14 cellular contexts compared by ENCODE assay signal in the genomic region with DNA sequence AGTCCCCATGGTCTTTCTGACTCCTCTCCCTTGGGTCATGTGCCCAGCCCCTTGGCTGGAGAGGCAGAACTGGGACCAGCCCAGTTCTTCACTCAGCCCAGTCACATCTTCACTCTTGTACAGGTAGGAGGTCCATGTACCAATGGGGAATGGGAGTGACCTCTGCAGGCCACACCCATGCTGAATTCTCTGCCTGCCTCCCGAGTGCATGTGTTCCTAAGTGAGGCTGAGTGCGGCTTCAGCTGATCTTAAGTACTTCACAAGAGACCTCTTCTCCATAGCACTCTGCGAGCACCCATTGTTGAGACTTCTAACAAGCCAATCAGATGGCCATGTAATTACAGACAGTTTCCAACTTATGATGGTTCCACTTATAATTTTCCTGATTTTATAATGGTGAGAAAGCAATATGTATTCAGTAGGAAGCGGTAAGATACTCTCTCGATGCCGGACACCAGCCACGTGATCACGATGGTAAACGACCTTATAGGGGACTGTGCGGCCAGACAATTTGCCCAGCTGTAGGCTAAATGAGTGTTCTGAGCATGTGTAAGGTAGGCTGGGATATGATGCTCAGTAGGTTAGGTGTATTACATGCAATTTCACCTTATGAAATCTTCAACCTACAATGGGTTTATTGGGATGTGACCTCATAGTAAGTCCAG.
DNase-seq lines count a peak whose midpoint lies in the region; ATAC-seq and TF ChIP-seq lines count a peak whose summit lies in the region.
"Had no signal": no experiment of that assay in that cellular context is flagged by ENCODE, and none has a peak within 500 bp of the region (broad histone marks: within the 10 kb centered on the region; RNA-seq: fewer than 3 reads in every experiment).

No MANE protein-coding gene starts in this region.

- peaks cover 78% of the 10 kb centered on the region for H3K4me1 Mint-ChIP-seq in CD8-positive, alpha-beta T cell (ENCODE audit: low read depth)
- H3K4me1 Mint-ChIP-seq in T-cell, result peaks cover 79 to 87% (median 83%) of the 10 kb centered on the region in 3 donors

- H3K4me1 ChIP-seq in BLaER1 (peaks cover 56% of the 10 kb centered on the region), lung (ENCODE audit: control insufficient read depth in 2 of 2, insufficient read depth in 2 of 2, low read length in 2 of 2) (peaks cover 3 to 20% of the 10 kb centered on the region in 2 donors)
- peaks cover 74% of the 10 kb centered on the region for H3K4me1 ChIP-seq in CD8-positive, alpha-beta T cell (ENCODE audit: insufficient read depth, low read length)

- 76 to 87% methylated on average over 10 of the region's 10 CpGs for WGBS in lung, 2 donors

- H3K4me3 ChIP-seq in BLaER1, result no peak overlapping the region
- H3K4me3 ChIP-seq in CD8-positive, alpha-beta T cell (ENCODE audit: low read depth, low read length), result no peak overlapping the region
- H3K4me3 ChIP-seq in lung, result no peak overlapping the region
- H3K4me3 ChIP-seq: MG63, tibial artery had no signal

- ATAC-seq in CD8-positive, alpha-beta T cell, result no peak
- ATAC-seq in T-cell (replicated peaks in 1 of 4) (no peak), lung (ENCODE audit: insufficient read depth, low FRiP score) (peak; percentile 15), GM18868 (IDR thresholded peaks at IDR 0.05; ENCODE audit: unreplicated experiment) (no peak), GM21529 (IDR thresholded peaks at IDR 0.05; ENCODE audit: unreplicated experiment) (no peak), left cardiac atrium (no peak)
- ATAC-seq: esophagus mucosa had no signal

- intact Hi-C loops in CD8-positive, alpha-beta T cell (cut with DNase I, micrococcal nuclease), result loop anchor here (1.0 to 5.0 kb wide), 2 partner anchors 50 to 91 kb away; no protein-coding TSS in a partner anchor
- intact Hi-C loops in left cardiac atrium (cut with DNase I), result loop anchor here in 1 of 2 donors (5.0 to 10.0 kb wide), 3 partner anchors 46 to 236 kb away; partner anchors contain the start of gene KLF13

- H4K20me1 ChIP-seq in BLaER1, result no peaks in the 10 kb centered on the region

- no peak overlapping the region for H3K4me3 Mint-ChIP-seq in CD8-positive, alpha-beta T cell
- peak overlapping the region in 2 of 3 donors; percentile 33 to 45 for H3K4me3 Mint-ChIP-seq in T-cell

- peak overlapping the region; percentile 90 for H3K4me2 ChIP-seq in BLaER1

- H3K9me3 ChIP-seq in BLaER1 (no peaks in the 10 kb centered on the region), lung (ENCODE audit: control insufficient read depth in 2 of 2, insufficient read depth in 1 of 2, low read length in 1 of 2) (no peaks in the 10 kb centered on the region)
- H3K9me3 ChIP-seq in CD8-positive, alpha-beta T cell (ENCODE audit: low read length), result no peaks in the 10 kb centered on the region
- H3K9me3 ChIP-seq: MG63, tibial artery had no signal

- no peaks in the 10 kb centered on the region for H3K27me3 Mint-ChIP-seq in CD8-positive, alpha-beta T cell (ENCODE audit: low read depth)
- no peaks in the 10 kb centered on the region for H3K27me3 Mint-ChIP-seq in T-cell

- DNase-seq in CD8-positive, alpha-beta T cell, result no peak
- no peak for DNase-seq in T-cell
- DNase-seq in lung (ENCODE audit: low spot score), result peak; percentile 83
- DNase-seq in SHP77 treated with DMSO at 0.1 percent for 48 hours (lab: John Stamatoyannopoulos, UW), result no peak
- no peak for DNase-seq in left cardiac atrium
- DNase-seq: cortex of kidney, glutamatergic neuron, MG63, tibial artery had no signal

- no peak for TF ChIP-seq CTCF in CD8-positive, alpha-beta T cell (IDR thresholded peaks at IDR 0.05)
- TF ChIP-seq CTCF in lung (IDR thresholded peaks at IDR 0.05; ENCODE audit: control extremely low read depth, extremely low read depth), result no peak

- H3K27ac ChIP-seq in BLaER1 (peak overlapping the region; percentile 67), lung (ENCODE audit: low read depth in 1 of 2, low read length in 1 of 2) (no peak overlapping the region)
- H3K27ac ChIP-seq in CD8-positive, alpha-beta T cell (ENCODE audit: low read depth, low read length), result peak overlapping the region; percentile 17
- H3K27ac ChIP-seq: C4-2B, tibial artery had no signal

- no peaks in the 10 kb centered on the region for H3K27me3 ChIP-seq in BLaER1
- H3K27me3 ChIP-seq in CD8-positive, alpha-beta T cell (ENCODE audit: insufficient read depth, low read length), result no peaks in the 10 kb centered on the region
- no peaks in the 10 kb centered on the region for H3K27me3 ChIP-seq in lung (ENCODE audit: control insufficient read depth, insufficient read depth)
- H3K27me3 ChIP-seq: MG63, tibial artery had no signal

- H3K36me3 ChIP-seq in BLaER1 (no peaks in the 10 kb centered on the region), lung (ENCODE audit: control insufficient read depth in 2 of 2, insufficient read depth in 2 of 2, low read length in 2 of 2) (no peaks in the 10 kb centered on the region)
- H3K36me3 ChIP-seq in CD8-positive, alpha-beta T cell (ENCODE audit: insufficient read depth, low read length), result no peaks in the 10 kb centered on the region
- H3K36me3 ChIP-seq: MG63, tibial artery had no signal

- no peaks in the 10 kb centered on the region for H3K9me3 Mint-ChIP-seq in CD8-positive, alpha-beta T cell
- H3K9me3 Mint-ChIP-seq in T-cell, result no peaks in the 10 kb centered on the region

- no peaks in the 10 kb centered on the region for H3K36me3 Mint-ChIP-seq in CD8-positive, alpha-beta T cell
- H3K36me3 Mint-ChIP-seq in T-cell, result no peaks in the 10 kb centered on the region

- POLR2A ChIA-PET in CD8-positive, alpha-beta T cell (lab: Charles Lee), result interaction anchor here (0.7 to 6.6 kb wide), 7 partner anchors 35 to 223 kb away, joined by 3 to 79 read pairs (median 18); no protein-coding TSS in a partner anchor
- POLR2A ChIA-PET in T-cell (lab: Charles Lee), result no interaction called here

- H3K9ac ChIP-seq in BLaER1, result no peak overlapping the region

- CTCF ChIA-PET in CD8-positive, alpha-beta T cell (lab: Charles Lee), result interaction anchor here (0.9 to 9.0 kb wide), 12 partner anchors 16 to 238 kb away, joined by 3 to 149 read pairs (median 4); no protein-coding TSS in a partner anchor
- CTCF ChIA-PET in T-cell (lab: Charles Lee), result interaction anchor here (0.9 to 1.0 kb wide), 2 partner anchors 34 to 123 kb away, joined by 3 to 6 read pairs; no protein-coding TSS in a partner anchor

- H3K27ac Mint-ChIP-seq in CD8-positive, alpha-beta T cell, result peak overlapping the region; percentile 98
- H3K27ac Mint-ChIP-seq in T-cell, result peak overlapping the region; percentile 98

Comparison
In these comparisons a context has a peak if more than half of its experiments do, and no peak if none do; other contexts are left out.
1. H3K27ac ChIP-seq: peak in BLaER1 (single experiment) and CD8-positive, alpha-beta T cell (single experiment); none in lung (0 of 2).